ENCODE assay signal across 8 cellular contexts in the genomic region with DNA sequence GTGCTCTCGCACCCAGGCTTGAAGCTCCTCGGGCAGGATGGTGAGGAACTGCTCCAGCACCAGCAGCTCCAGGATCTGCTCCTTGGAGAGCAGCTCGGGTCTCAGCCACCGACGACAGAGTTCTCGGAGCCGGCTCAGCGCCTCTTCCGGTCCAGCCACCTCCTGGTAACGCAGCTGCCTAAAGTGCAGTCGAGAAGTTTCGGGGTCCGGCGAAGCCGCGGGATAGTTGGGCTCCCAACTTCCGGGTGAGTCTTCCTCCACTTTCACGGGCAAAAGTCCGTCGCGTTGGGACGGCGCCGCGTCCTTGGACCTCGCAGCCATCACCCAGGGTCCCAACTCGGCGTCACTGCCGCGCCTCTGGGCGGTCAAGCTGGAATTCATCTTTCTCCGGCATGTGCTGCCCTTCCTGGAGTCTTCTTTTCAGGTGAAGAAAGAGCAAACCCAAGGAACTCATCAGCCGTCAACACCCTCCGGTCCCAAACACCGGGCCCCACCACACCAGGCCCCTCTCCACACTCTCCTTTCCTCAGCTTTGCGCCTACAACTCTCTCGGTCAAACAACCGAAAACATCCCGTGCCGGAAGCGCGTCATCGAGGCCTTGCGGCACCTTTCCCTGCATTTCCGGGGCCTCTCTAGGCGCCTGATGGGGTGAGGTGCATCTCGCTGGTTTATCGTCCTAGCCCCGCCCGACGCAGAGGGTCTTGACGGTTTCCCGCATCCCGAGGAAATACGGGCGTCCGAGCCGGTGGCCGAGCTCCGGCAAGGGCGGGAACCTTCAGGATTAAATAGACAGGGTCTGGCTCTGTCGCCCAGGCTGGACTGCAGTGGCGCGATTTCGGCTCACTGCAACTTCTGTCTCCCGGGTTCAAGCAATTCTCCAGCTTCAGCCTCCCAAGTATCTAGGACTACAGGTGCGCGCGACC. TPM values are rescaled to one million over a fixed set of nuclear protein-coding genes. Genes with fewer than 3 reads are reported as not detected.
DNase-seq lines count a peak whose midpoint lies in the region; ATAC-seq and TF ChIP-seq lines count a peak whose summit lies in the region.

ZNF394 (minus strand) TSS at position 569 of the 924 bp plus-strand sequence; CDS start at position 381, 188 bp downstream.

- WGBS in adrenal gland, 4 donors: 0% methylated on average over 16 to 69 of the region's 69 CpGs
- WGBS in heart left ventricle, 4 donors: 0 to 1% (median 0%) methylated on average over 56 to 69 of the region's 69 CpGs
- WGBS in trophoblast cell (ENCODE audit: extremely low coverage, insufficient coverage, insufficient read length): no CpG with 5 or more reads among the region's 69 CpGs
- WGBS in tibial nerve, 2 donors: 0% methylated on average over 59 to 66 of the region's 69 CpGs

- peaks cover 21 to 24% of the 10 kb centered on the region in 2 donors for H3K4me1 ChIP-seq in adrenal gland (replicated peaks in 1 of 2)
- peaks cover 12 to 36% (median 28%) of the 10 kb centered on the region in 12 donors for H3K4me1 ChIP-seq in heart left ventricle
- H3K4me1 ChIP-seq in trophoblast cell (ENCODE audit: control insufficient read depth in 1 of 2, insufficient read depth in 2 of 2, low read length in 2 of 2): peaks cover 4 to 11% of the 10 kb centered on the region in 2 experiments
- peaks cover 0 to 36% (median 26%) of the 10 kb centered on the region in 4 donors for H3K4me1 ChIP-seq in tibial nerve

- peaks cover 11% of the 10 kb centered on the region for H3K79me2 ChIP-seq in trophoblast cell (ENCODE audit: control insufficient read depth, insufficient read depth, low read length, poor library complexity)

- peak within 1 kb of the TSS; percentile 65 for H4K12ac ChIP-seq in trophoblast cell (ENCODE audit: low read depth, low read length)

- TF ChIP-seq POLR2A in adrenal gland (IDR thresholded peaks at IDR 0.05) (peak; percentile 8 to 83), heart left ventricle (IDR thresholded peaks at IDR 0.05) (peak in 1 of 2 donors; percentile 57), tibial nerve (IDR thresholded peaks at IDR 0.05) (peak; percentile 23 to 72)

- H2BK120ac ChIP-seq in trophoblast cell (ENCODE audit: insufficient read depth, low read length, poor library complexity): peak within 1 kb of the TSS; percentile 14

- TF ChIP-seq CTCF in GM10248 (IDR thresholded peaks at IDR 0.05; ENCODE audit: control extremely low read depth, extremely low read depth, low read depth, missing control alignments): no peak
- TF ChIP-seq CTCF in adrenal gland (IDR thresholded peaks at IDR 0.05): no peak
- peak in 3 of 12 donors; percentile 2 to 6 (median 4) for TF ChIP-seq CTCF in heart left ventricle (IDR thresholded peaks at IDR 0.05)
- peak in 2 of 5 experiments; percentile 17 for TF ChIP-seq CTCF in tibial nerve (IDR thresholded peaks at IDR 0.05)

- H3K23ac ChIP-seq in trophoblast cell (ENCODE audit: low read length): no peak within 1 kb of the TSS

- peak within 1 kb of the TSS; percentile 81 for H4K91ac ChIP-seq in trophoblast cell (ENCODE audit: low read depth, low read length)

- H3K79me1 ChIP-seq in trophoblast cell (ENCODE audit: low read length): peaks cover 10% of the 10 kb centered on the region

- peak within 1 kb of the TSS; percentile 85 for H4K8ac ChIP-seq in trophoblast cell (ENCODE audit: low read depth, low read length)

- peak within 1 kb of the TSS; percentile 65 for H3K18ac ChIP-seq in trophoblast cell (ENCODE audit: low read length)

- peak; percentile 42 for ATAC-seq in HG02678 (IDR thresholded peaks at IDR 0.05; ENCODE audit: unreplicated experiment)
- ATAC-seq in heart left ventricle: peak; percentile 53 to 68 (median 64)

- H3K36me3 ChIP-seq in adrenal gland (replicated peaks in 1 of 2) (peaks cover 0 to 13% of the 10 kb centered on the region in 2 donors), heart left ventricle (peaks cover under 1 to 38% (median 29%) of the 10 kb centered on the region in 9 donors), trophoblast cell (ENCODE audit: control insufficient read depth in 1 of 2, insufficient read depth in 2 of 2, low read length in 2 of 2) (peaks cover 10 to 17% of the 10 kb centered on the region in 2 experiments), tibial nerve (peaks cover 0 to 36% (median 7%) of the 10 kb centered on the region in 3 donors)

- H3K27me3 ChIP-seq in adrenal gland (no peaks in the 10 kb centered on the region), heart left ventricle (no peaks in the 10 kb centered on the region), trophoblast cell (ENCODE audit: insufficient read depth, low read length) (no peaks in the 10 kb centered on the region), tibial nerve (no peaks in the 10 kb centered on the region)

- no peak within 1 kb of the TSS for H2BK12ac ChIP-seq in trophoblast cell (ENCODE audit: low read length)

- H3K27ac ChIP-seq in adrenal gland (peak within 1 kb of the TSS; percentile 86 to 96 (median 92)), heart left ventricle (peak within 1 kb of the TSS; percentile 85 to 98 (median 92)), trophoblast cell (ENCODE audit: low read depth, low read length) (peak within 1 kb of the TSS; percentile 63), tibial nerve (peak within 1 kb of the TSS; percentile 80 to 96 (median 94))

- intact Hi-C loops in adrenal gland (cut with DNase I) (loop anchor here in 1 of 2 donors (5.0 kb wide), 1 partner anchor 52 kb away; the partner anchor contains the start of gene FAM200A), heart left ventricle (cut with DNase I) (loop anchor here in 9 of 10 donors (1.0 to 10.0 kb wide), 7 partner anchors 27 to 115 kb away; partner anchors contain the start of genes ZNF655 (in 6 of the 9), FAM200A (in 4 of the 9), ZNF789 (in 2 of the 9) and ATP5MF (in 1 of the 9))

- no peak within 1 kb of the TSS for H2AK5ac ChIP-seq in trophoblast cell (ENCODE audit: low read length)

- DNase-seq in GM10248 (ENCODE audit: extremely low spot score) (peak; percentile 90), NCI-H1436 (lab: John Stamatoyannopoulos, UW) (peak; percentile 86), T-helper 1 cell (peak; percentile 76 to 92 (median 85)), adrenal gland (peak; percentile 89 to 96 (median 92)), heart left ventricle (peak; percentile 92 to 94 (median 94)), trophoblast cell (peak; percentile 94 to 96), tibial nerve (ENCODE audit: low spot score in 2 of 2) (peak; percentile 75 to 86)

- peak within 1 kb of the TSS; percentile 41 for H3K4ac ChIP-seq in trophoblast cell (ENCODE audit: low read depth, low read length)

- peak; percentile 93 to 96 for TF ChIP-seq EP300 in tibial nerve (IDR thresholded peaks at IDR 0.05)

- H3K14ac ChIP-seq in trophoblast cell (ENCODE audit: low read length): peak within 1 kb of the TSS; percentile 62

- POLR2A ChIA-PET in GM10248 (lab: Yijun Ruan, JAX): interaction anchor here (1.1 to 1.4 kb wide), 3 partner anchors 9 to 61 kb away, joined by 3 to 12 read pairs (median 4); partner anchors contain the start of gene ZNF655

- H3K4me3 ChIP-seq in adrenal gland (peak within 1 kb of the TSS; percentile 43 to 91 (median 70)), heart left ventricle (peak within 1 kb of the TSS; percentile 61 to 99 (median 82)), trophoblast cell (ENCODE audit: low read depth, low read length) (peak within 1 kb of the TSS; percentile 84), tibial nerve (peak within 1 kb of the TSS; percentile 57 to 87 (median 84))

- peak within 1 kb of the TSS; percentile 78 for H3K9ac ChIP-seq in trophoblast cell (ENCODE audit: low read length)

- CTCF ChIA-PET in GM10248 (lab: Yijun Ruan, JAX): no interaction called here

- peak within 1 kb of the TSS; percentile 32 for H2AFZ ChIP-seq in trophoblast cell (ENCODE audit: insufficient read depth, low read length, poor library complexity)

- no peaks in the 10 kb centered on the region for H3K9me3 ChIP-seq in adrenal gland (replicated peaks in 1 of 3)
- peaks cover 0 to 7% (median under 1%) of the 10 kb centered on the region in 12 donors for H3K9me3 ChIP-seq in heart left ventricle
- no peaks in the 10 kb centered on the region for H3K9me3 ChIP-seq in trophoblast cell (ENCODE audit: insufficient read depth, low read depth, low read length)
- H3K9me3 ChIP-seq in tibial nerve: peaks cover 0 to 3% (median 0%) of the 10 kb centered on the region in 4 donors

- peak within 1 kb of the TSS; percentile 26 for H2BK5ac ChIP-seq in trophoblast cell (ENCODE audit: low read depth, low read length, poor library complexity)

- H3K4me2 ChIP-seq in trophoblast cell (ENCODE audit: low read length): peak within 1 kb of the TSS; percentile 74

RNA-seq across cellular contexts. Expression of gene ZNF394, which starts in this region (rescaled TPM):
- total RNA-seq in adrenal gland: 10 to 100 TPM; 11.8 to 29.5 (median 23.6) TPM
- 10 to 100 TPM; 10.5 to 31.0 (median 18.5) TPM for polyA plus RNA-seq in adrenal gland
- 10 to 100 TPM; 12.4 to 23.0 (median 15.2) TPM for total RNA-seq in heart left ventricle
- polyA plus RNA-seq in heart left ventricle: 10 to 100 TPM; 13.9 to 16.0 TPM
- polyA plus RNA-seq in trophoblast cell (2013): 16.9 and 18.0 TPM in 2 replicates
- total RNA-seq in tibial nerve: 10 to 100 TPM; 36.9 to 47.3 (median 44.5) TPM

Comparison
In these comparisons a context has a peak if more than half of its experiments do, and no peak if none do; other contexts are left out.
1. Peak in every context shown above with its lines: DNase-seq, ATAC-seq, H3K4me3 ChIP-seq and H3K27ac ChIP-seq.